Comparison of ENCODE assay signal across 9 cellular contexts in genomic region chr17:75295220-75296158, GRCh38. TPM values are rescaled to one million over a fixed set of nuclear protein-coding genes. Genes with fewer than 3 reads are reported as not detected.
DNase-seq lines count a peak whose midpoint lies in the region; ATAC-seq and TF ChIP-seq lines count a peak whose summit lies in the region.
"Had no signal": no experiment of that assay in that cellular context is flagged by ENCODE, and none has a peak within 500 bp of the region (broad histone marks: within the 10 kb centered on the region; RNA-seq: fewer than 3 reads in every experiment).

No MANE protein-coding gene starts in this region.

- no peaks in the 10 kb centered on the region for H3K4me1 Mint-ChIP-seq in nephron progenitor cell

- intact Hi-C loops in lower lobe of right lung (cut with DNase I) (no loop called here), posterior cingulate gyrus (cut with DNase I) (no loop called here)

- H3K4me1 ChIP-seq in lower lobe of right lung = peaks cover 19% of the 10 kb centered on the region

- no peak overlapping the region for H3K4me3 Mint-ChIP-seq in nephron progenitor cell

- no peaks in the 10 kb centered on the region for H3K9me3 Mint-ChIP-seq in nephron progenitor cell

- peak; percentile 79 for TF ChIP-seq POLR2A in Raji (IDR thresholded peaks at IDR 0.05; ENCODE audit: insufficient read depth, low read depth, low read length)

- H3K27me3 ChIP-seq in lower lobe of right lung (ENCODE audit: low read depth) = no peaks in the 10 kb centered on the region

- no peaks in the 10 kb centered on the region for H3K9me3 ChIP-seq in lower lobe of right lung

- H3K27ac Mint-ChIP-seq in nephron progenitor cell = no peak overlapping the region

- DNase-seq in SKM-1 treated with dmso at 0.1 percent for 144 hours (lab: John Stamatoyannopoulos, UW; ENCODE audit: unreplicated experiment) (peak; percentile 59), SKM-1 (lab: John Stamatoyannopoulos, UW; ENCODE audit: unreplicated experiment) (no peak), lower lobe of right lung (no peak), nephron progenitor cell (no peak), posterior cingulate gyrus (no peak), SHP77 (lab: John Stamatoyannopoulos, UW) (no peak)

- peak overlapping the region; percentile 79 for H3K27ac ChIP-seq in lower lobe of right lung
- H3K27ac ChIP-seq: 22Rv1 had no signal

- H3K36me3 Mint-ChIP-seq in nephron progenitor cell (ENCODE audit: low read depth) = no peaks in the 10 kb centered on the region

- ATAC-seq in HG02852 (IDR thresholded peaks at IDR 0.05; ENCODE audit: unreplicated experiment) (peak; percentile 58), lower lobe of right lung (peak; percentile 82 to 83)

- H3K4me3 ChIP-seq in lower lobe of right lung = no peak overlapping the region

- H3K36me3 ChIP-seq in lower lobe of right lung = no peaks in the 10 kb centered on the region

- H3K27me3 Mint-ChIP-seq in nephron progenitor cell (ENCODE audit: low read depth, poor library complexity) = peaks cover 22% of the 10 kb centered on the region

- no peak for TF ChIP-seq CTCF in lower lobe of right lung (IDR thresholded peaks at IDR 0.05)
- no peak for TF ChIP-seq CTCF in nephron progenitor cell (IDR thresholded peaks at IDR 0.05)

RNA-seq across cellular contexts. Expression of gene SLC25A19, which starts 6.3 kb away (rescaled TPM):
- total RNA-seq in lower lobe of right lung = 41.5 TPM

RNA-seq across cellular contexts. Expression of gene MIF4GD, which starts 24.5 kb away (rescaled TPM):
- 32.1 TPM for total RNA-seq in lower lobe of right lung

RNA-seq across cellular contexts. Expression of gene MRPS7, which starts 33.8 kb away (rescaled TPM):
- 38.3 TPM for total RNA-seq in lower lobe of right lung

RNA-seq across cellular contexts. Expression of gene GGA3, which starts 34.1 kb away (rescaled TPM):
- 68.6 TPM for total RNA-seq in lower lobe of right lung
